In the genomic region with DNA sequence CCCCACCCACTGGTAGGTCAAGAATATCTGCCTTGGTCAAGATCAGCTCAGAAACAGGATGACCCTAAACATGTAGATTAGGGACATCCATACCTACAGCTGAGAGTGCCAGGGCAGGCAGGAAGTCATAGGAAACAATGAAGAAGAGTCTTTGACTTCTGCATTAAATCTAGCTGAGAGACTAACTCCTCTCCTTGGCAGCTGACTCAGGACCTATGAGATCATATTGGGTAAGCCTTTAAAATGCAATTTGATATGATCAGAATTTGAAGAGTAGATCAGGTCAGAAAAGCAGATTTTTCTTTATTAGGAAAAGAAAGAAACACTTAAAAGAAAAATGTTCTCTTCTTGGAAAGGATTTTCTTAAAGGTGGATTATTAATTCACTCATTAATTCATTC, we compare ENCODE assay signal across 1 cellular context.
TF ChIP-seq lines count a peak whose summit lies in the region.

No MANE protein-coding gene starts in this region.

TF ChIP-seq in SK-N-SH, 30 proteins besides CTCF, POLR2A, EP300 and RAD21 (continued from another document):
- TF ChIP-seq, protein P1, sequence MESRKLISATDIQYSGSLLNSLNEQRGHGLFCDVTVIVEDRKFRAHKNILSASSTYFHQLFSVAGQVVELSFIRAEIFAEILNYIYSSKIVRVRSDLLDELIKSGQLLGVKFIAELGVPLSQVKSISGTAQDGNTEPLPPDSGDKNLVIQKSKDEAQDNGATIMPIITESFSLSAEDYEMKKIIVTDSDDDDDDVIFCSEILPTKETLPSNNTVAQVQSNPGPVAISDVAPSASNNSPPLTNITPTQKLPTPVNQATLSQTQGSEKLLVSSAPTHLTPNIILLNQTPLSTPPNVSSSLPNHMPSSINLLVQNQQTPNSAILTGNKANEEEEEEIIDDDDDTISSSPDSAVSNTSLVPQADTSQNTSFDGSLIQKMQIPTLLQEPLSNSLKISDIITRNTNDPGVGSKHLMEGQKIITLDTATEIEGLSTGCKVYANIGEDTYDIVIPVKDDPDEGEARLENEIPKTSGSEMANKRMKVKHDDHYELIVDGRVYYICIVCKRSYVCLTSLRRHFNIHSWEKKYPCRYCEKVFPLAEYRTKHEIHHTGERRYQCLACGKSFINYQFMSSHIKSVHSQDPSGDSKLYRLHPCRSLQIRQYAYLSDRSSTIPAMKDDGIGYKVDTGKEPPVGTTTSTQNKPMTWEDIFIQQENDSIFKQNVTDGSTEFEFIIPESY (IDR thresholded peaks at IDR 0.05; ENCODE audit: borderline replicate concordance, low read depth), result no peak
- TF ChIP-seq TAF1 (IDR thresholded peaks at IDR 0.05; ENCODE audit: borderline replicate concordance, low read depth, low read length), result no peak
- TF ChIP-seq SIN3A (IDR thresholded peaks at IDR 0.05; ENCODE audit: borderline replicate concordance, low read depth, low read length), result no peak
- TF ChIP-seq, protein P2, sequence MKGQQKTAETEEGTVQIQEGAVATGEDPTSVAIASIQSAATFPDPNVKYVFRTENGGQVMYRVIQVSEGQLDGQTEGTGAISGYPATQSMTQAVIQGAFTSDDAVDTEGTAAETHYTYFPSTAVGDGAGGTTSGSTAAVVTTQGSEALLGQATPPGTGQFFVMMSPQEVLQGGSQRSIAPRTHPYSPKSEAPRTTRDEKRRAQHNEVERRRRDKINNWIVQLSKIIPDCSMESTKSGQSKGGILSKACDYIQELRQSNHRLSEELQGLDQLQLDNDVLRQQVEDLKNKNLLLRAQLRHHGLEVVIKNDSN (IDR thresholded peaks at IDR 0.05; ENCODE audit: borderline replicate concordance, low read depth), result no peak
- TF ChIP-seq NFIC (IDR thresholded peaks at IDR 0.05; ENCODE audit: borderline replicate concordance), result peak; percentile 6; the same call in 1 of the 2 replicates
- TF ChIP-seq ELF1 (IDR thresholded peaks at IDR 0.05), result no peak
- TF ChIP-seq GABPA (IDR thresholded peaks at IDR 0.05; ENCODE audit: low read depth), result no peak
- TF ChIP-seq, protein P3, sequence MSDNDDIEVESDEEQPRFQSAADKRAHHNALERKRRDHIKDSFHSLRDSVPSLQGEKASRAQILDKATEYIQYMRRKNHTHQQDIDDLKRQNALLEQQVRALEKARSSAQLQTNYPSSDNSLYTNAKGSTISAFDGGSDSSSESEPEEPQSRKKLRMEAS (IDR thresholded peaks at IDR 0.05; ENCODE audit: low read depth), result no peak
- TF ChIP-seq YY1 (IDR thresholded peaks at IDR 0.05; ENCODE audit: low read depth), result no peak
- TF ChIP-seq TCF12 (IDR thresholded peaks at IDR 0.05), result peak; percentile 54; the same call in 1 of the 2 replicates
- peak; percentile 18; the same call in 1 of the 2 replicates for TF ChIP-seq JUND (IDR thresholded peaks at IDR 0.05)
- TF ChIP-seq RCOR1 (IDR thresholded peaks at IDR 0.05; ENCODE audit: low read length), result no peak
- no peak for TF ChIP-seq RXRA (IDR thresholded peaks at IDR 0.05; ENCODE audit: borderline replicate concordance, low read depth)
- TF ChIP-seq, protein P4, sequence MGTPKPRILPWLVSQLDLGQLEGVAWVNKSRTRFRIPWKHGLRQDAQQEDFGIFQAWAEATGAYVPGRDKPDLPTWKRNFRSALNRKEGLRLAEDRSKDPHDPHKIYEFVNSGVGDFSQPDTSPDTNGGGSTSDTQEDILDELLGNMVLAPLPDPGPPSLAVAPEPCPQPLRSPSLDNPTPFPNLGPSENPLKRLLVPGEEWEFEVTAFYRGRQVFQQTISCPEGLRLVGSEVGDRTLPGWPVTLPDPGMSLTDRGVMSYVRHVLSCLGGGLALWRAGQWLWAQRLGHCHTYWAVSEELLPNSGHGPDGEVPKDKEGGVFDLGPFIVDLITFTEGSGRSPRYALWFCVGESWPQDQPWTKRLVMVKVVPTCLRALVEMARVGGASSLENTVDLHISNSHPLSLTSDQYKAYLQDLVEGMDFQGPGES (IDR thresholded peaks at IDR 0.05; ENCODE audit: low read depth, low read length), result no peak
- peak; percentile 13; the same call in 1 of the 2 replicates for TF ChIP-seq FOSL2 (IDR thresholded peaks at IDR 0.05; ENCODE audit: borderline replicate concordance, low read depth)
- TF ChIP-seq, protein P5, sequence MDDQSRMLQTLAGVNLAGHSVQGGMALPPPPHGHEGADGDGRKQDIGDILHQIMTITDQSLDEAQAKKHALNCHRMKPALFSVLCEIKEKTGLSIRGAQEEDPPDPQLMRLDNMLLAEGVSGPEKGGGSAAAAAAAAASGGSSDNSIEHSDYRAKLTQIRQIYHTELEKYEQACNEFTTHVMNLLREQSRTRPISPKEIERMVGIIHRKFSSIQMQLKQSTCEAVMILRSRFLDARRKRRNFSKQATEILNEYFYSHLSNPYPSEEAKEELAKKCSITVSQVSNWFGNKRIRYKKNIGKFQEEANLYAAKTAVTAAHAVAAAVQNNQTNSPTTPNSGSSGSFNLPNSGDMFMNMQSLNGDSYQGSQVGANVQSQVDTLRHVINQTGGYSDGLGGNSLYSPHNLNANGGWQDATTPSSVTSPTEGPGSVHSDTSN (IDR thresholded peaks at IDR 0.05), result 0 out of 2 replicates have a peak, but pooled peaks have one; percentile 19
